1 cellular context compared by ENCODE assay signal in the genomic region with DNA sequence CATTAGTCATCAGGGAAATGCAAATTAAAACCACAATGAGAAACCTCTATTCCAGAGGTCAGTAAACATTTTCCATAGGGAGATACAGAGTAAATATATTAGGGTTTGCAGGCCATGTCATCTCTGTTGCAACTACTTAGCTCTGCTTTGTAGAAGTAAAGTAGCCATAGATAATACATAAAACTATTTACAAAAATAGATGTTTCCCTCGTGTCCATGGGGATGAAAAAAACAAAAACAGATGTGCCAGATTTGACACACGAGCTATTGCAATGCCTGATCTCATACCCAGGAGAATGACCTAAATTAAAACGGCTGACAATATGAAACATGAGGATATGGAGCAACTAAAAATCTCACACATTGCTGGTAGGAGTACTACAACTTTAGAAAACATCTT.
TF ChIP-seq lines count a peak whose summit lies in the region.

No MANE protein-coding gene starts in this region.

TF ChIP-seq in SK-N-SH, 30 proteins besides CTCF, POLR2A, EP300 and RAD21 (continued from another document):
- TF ChIP-seq, protein P1, sequence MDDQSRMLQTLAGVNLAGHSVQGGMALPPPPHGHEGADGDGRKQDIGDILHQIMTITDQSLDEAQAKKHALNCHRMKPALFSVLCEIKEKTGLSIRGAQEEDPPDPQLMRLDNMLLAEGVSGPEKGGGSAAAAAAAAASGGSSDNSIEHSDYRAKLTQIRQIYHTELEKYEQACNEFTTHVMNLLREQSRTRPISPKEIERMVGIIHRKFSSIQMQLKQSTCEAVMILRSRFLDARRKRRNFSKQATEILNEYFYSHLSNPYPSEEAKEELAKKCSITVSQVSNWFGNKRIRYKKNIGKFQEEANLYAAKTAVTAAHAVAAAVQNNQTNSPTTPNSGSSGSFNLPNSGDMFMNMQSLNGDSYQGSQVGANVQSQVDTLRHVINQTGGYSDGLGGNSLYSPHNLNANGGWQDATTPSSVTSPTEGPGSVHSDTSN (IDR thresholded peaks at IDR 0.05), result no peak
- TF ChIP-seq, protein P2, sequence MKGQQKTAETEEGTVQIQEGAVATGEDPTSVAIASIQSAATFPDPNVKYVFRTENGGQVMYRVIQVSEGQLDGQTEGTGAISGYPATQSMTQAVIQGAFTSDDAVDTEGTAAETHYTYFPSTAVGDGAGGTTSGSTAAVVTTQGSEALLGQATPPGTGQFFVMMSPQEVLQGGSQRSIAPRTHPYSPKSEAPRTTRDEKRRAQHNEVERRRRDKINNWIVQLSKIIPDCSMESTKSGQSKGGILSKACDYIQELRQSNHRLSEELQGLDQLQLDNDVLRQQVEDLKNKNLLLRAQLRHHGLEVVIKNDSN (IDR thresholded peaks at IDR 0.05; ENCODE audit: borderline replicate concordance, low read depth), result no peak
- TF ChIP-seq, protein P3, sequence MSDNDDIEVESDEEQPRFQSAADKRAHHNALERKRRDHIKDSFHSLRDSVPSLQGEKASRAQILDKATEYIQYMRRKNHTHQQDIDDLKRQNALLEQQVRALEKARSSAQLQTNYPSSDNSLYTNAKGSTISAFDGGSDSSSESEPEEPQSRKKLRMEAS (IDR thresholded peaks at IDR 0.05; ENCODE audit: low read depth), result no peak
